ENCODE assay signal across 15 cellular contexts in the genomic region with DNA sequence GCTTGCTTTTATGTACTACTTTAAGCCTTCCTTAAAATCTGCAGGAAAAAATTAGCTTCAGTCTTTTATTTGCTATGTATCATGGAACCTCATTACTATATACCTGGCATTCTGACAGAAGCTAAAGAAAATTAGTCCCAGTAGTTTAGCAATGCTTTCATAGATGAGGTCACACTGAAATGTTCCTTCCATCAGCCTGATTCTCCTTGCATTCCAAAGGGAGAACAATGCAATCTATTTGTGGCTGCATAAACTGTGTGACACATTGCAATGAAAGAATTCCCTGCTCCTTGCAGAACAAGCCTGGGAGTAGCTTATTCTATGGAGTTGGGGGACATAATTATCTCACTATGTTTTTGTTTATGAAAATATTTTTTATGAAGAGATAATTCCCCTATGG.
DNase-seq lines count a peak whose midpoint lies in the region; ATAC-seq and TF ChIP-seq lines count a peak whose summit lies in the region.
"Had no signal": no experiment of that assay in that cellular context is flagged by ENCODE, and none has a peak within 500 bp of the region (broad histone marks: within the 10 kb centered on the region; RNA-seq: fewer than 3 reads in every experiment).

No MANE protein-coding gene starts in this region.

- H3K36me3 ChIP-seq in brain microvascular endothelial cell (replicated peaks) (no peaks in the 10 kb centered on the region), neuronal stem cell (replicated peaks in 1 of 2; ENCODE audit: control insufficient read depth in 2 of 2, insufficient read depth in 2 of 2, low read length in 2 of 2) (no peaks in the 10 kb centered on the region), adrenal gland (replicated peaks in 1 of 2) (no peaks in the 10 kb centered on the region)
- H3K36me3 ChIP-seq: BLaER1 treated with 17β-estradiol and CSF1 and Interleukin-3, amounts not matched to agents 10 nM and 100 nM had no signal

- no peak overlapping the region for H3K23ac ChIP-seq in neuronal stem cell (ENCODE audit: low read depth, low read length, poor library complexity)

- no peak overlapping the region for H2BK5ac ChIP-seq in neuronal stem cell (ENCODE audit: low read length)

- no peak overlapping the region for H3K9ac ChIP-seq in neuronal stem cell (ENCODE audit: low read depth, low read length, poor library complexity)
- H3K9ac ChIP-seq: BLaER1 treated with 17β-estradiol and CSF1 and Interleukin-3, amounts not matched to agents 10 nM and 100 nM had no signal

- H3K27ac ChIP-seq in brain microvascular endothelial cell (peak overlapping the region; percentile 70), neuronal stem cell (replicated peaks; ENCODE audit: low read length) (no peak overlapping the region), adrenal gland (no peak overlapping the region)
- H3K27ac ChIP-seq: BLaER1 treated with 17β-estradiol and CSF1 and Interleukin-3, amounts not matched to agents 10 nM and 100 nM had no signal

- H2BK12ac ChIP-seq in neuronal stem cell (ENCODE audit: low read length), result no peak overlapping the region

- TF ChIP-seq CTCF in brain microvascular endothelial cell (IDR thresholded peaks at IDR 0.05; ENCODE audit: low read depth, low read length, missing control alignments) (no peak), adrenal gland (IDR thresholded peaks at IDR 0.05) (no peak)

- no peaks in the 10 kb centered on the region for H3K9me3 ChIP-seq in neuronal stem cell (replicated peaks in 1 of 2; ENCODE audit: control insufficient read depth in 2 of 2, insufficient read depth in 1 of 2, low read depth in 1 of 2, low read length in 2 of 2)
- no peaks in the 10 kb centered on the region for H3K9me3 ChIP-seq in adrenal gland (replicated peaks in 1 of 3)
- H3K9me3 ChIP-seq: BLaER1 treated with 17β-estradiol and CSF1 and Interleukin-3, amounts not matched to agents 10 nM and 100 nM had no signal

- in situ Hi-C loops in brain microvascular endothelial cell (cut with HindIII; ENCODE audit: low pct_ligation_motif_present, low sequenced_read_pairs), result no loop called here

- no peak for TF ChIP-seq POLR2A in adrenal gland (IDR thresholded peaks at IDR 0.05)

- DNase-seq in HS-5 (ENCODE audit: low read depth) (peak; percentile 56), brain microvascular endothelial cell (peak; percentile 74), glomerular visceral epithelial cell (ENCODE audit: extremely low spot score) (peak; percentile 69), neuronal stem cell (ENCODE audit: low spot score) (peak; percentile 15), HK-2 (ENCODE audit: unreplicated experiment) (no peak), adrenal gland (no peak), OCI-M2 (lab: John Stamatoyannopoulos, UW; ENCODE audit: unreplicated experiment) (no peak)
- DNase-seq: activated B cell treated with CpG ODN at 0.5 μM for 24 hours; activated naive CD4-positive, alpha-beta T cell treated with Interleukin-2 at 50 U/mL for 16 hours; DMS153; Kasumi-1; NCI-H1436 had no signal

- H4K91ac ChIP-seq in neuronal stem cell (ENCODE audit: low read depth, low read length, poor library complexity), result no peak overlapping the region

- no peak overlapping the region for H3K4me3 ChIP-seq in brain microvascular endothelial cell (ENCODE audit: low read depth, low read length)
- H3K4me3 ChIP-seq in neuronal stem cell (ENCODE audit: low read length in 2 of 2), result no peak overlapping the region
- no peak overlapping the region for H3K4me3 ChIP-seq in adrenal gland
- H3K4me3 ChIP-seq: BLaER1 treated with 17β-estradiol and CSF1 and Interleukin-3, amounts not matched to agents 10 nM and 100 nM had no signal

- no peak overlapping the region for H2BK15ac ChIP-seq in neuronal stem cell (ENCODE audit: low read length)

- H4K8ac ChIP-seq in neuronal stem cell (ENCODE audit: low read depth, low read length), result no peak overlapping the region

- H3K4me2 ChIP-seq in neuronal stem cell (ENCODE audit: insufficient read depth, low read length, poor library complexity, severe bottlenecking), result no peak overlapping the region
- H3K4me2 ChIP-seq: BLaER1 treated with 17β-estradiol and CSF1 and Interleukin-3, amounts not matched to agents 10 nM and 100 nM had no signal

- intact Hi-C loops in adrenal gland (cut with DNase I), result no loop called here

- no peak overlapping the region for H3K4ac ChIP-seq in neuronal stem cell (ENCODE audit: low read length)

- H2BK120ac ChIP-seq in neuronal stem cell (ENCODE audit: low read depth, low read length), result no peak overlapping the region

- H3K4me1 ChIP-seq in neuronal stem cell (ENCODE audit: control insufficient read depth in 2 of 2, insufficient read depth in 1 of 2, low read depth in 1 of 2, low read length in 2 of 2) (peaks cover 0 to 3% of the 10 kb centered on the region in 2 donors), adrenal gland (replicated peaks in 1 of 2) (no peaks in the 10 kb centered on the region)
- H3K4me1 ChIP-seq: BLaER1 treated with 17β-estradiol and CSF1 and Interleukin-3, amounts not matched to agents 10 nM and 100 nM had no signal

- no peak overlapping the region for H3K14ac ChIP-seq in neuronal stem cell (ENCODE audit: low read length)

- no peak overlapping the region for H3K18ac ChIP-seq in neuronal stem cell (ENCODE audit: low read length)

- no peaks in the 10 kb centered on the region for H3K79me1 ChIP-seq in neuronal stem cell (ENCODE audit: low read depth, low read length)

- H3K27me3 ChIP-seq in brain microvascular endothelial cell (replicated peaks) (no peaks in the 10 kb centered on the region), neuronal stem cell (ENCODE audit: control insufficient read depth in 3 of 3, insufficient read depth in 3 of 3, low read depth in 1 of 3, low read length in 3 of 3) (no peaks in the 10 kb centered on the region), adrenal gland (no peaks in the 10 kb centered on the region)
- H3K27me3 ChIP-seq: BLaER1 treated with 17β-estradiol and CSF1 and Interleukin-3, amounts not matched to agents 10 nM and 100 nM had no signal

- H2AK5ac ChIP-seq in neuronal stem cell (ENCODE audit: low read depth, low read length), result no peak overlapping the region

- no peak for ATAC-seq in HG03378 (IDR thresholded peaks at IDR 0.05; ENCODE audit: unreplicated experiment)
- ATAC-seq: HCT116 had no signal

- H2AFZ ChIP-seq in neuronal stem cell (ENCODE audit: low read length), result no peak overlapping the region

Comparison
In these comparisons a context has a peak if more than half of its experiments do, and no peak if none do; other contexts are left out.
1. DNase-seq: peak in HS-5 (single experiment), brain microvascular endothelial cell (single experiment), glomerular visceral epithelial cell (single experiment) and neuronal stem cell (single experiment); none in HK-2 (single experiment), adrenal gland (0 of 7) and OCI-M2 (single experiment).